1 cellular context compared by ENCODE assay signal in the genomic region with DNA sequence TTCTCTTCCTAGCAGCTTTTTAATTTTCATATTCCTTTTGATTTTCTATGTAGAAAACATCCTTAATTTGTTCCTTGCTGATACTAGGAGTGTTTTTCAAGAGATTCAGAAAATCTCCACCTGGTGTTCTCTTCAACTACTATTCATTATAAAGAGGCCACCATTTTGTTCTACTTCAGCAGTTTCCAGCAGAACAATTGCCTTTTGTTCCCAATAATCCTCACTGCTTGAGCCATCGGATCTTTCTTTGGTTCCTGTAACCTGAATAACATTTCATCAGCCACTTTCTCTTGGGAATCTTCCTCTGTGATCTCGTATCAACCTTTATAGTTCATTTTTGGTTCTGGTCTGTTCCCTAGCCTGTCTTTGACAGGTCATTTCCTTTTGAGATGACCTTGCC.
TF ChIP-seq lines count a peak whose summit lies in the region.

No MANE protein-coding gene starts in this region.

TF ChIP-seq in WTC11, 78 proteins besides CTCF, POLR2A, EP300 and RAD21 (continued from another document):
- TF ChIP-seq, protein P1, sequence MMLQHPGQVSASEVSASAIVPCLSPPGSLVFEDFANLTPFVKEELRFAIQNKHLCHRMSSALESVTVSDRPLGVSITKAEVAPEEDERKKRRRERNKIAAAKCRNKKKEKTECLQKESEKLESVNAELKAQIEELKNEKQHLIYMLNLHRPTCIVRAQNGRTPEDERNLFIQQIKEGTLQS (CRISPR knock-in tag; conservative IDR thresholded peaks at IDR 0.05) = no peak
- TF ChIP-seq, protein P2, sequence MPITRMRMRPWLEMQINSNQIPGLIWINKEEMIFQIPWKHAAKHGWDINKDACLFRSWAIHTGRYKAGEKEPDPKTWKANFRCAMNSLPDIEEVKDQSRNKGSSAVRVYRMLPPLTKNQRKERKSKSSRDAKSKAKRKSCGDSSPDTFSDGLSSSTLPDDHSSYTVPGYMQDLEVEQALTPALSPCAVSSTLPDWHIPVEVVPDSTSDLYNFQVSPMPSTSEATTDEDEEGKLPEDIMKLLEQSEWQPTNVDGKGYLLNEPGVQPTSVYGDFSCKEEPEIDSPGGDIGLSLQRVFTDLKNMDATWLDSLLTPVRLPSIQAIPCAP (CRISPR knock-in tag; IDR thresholded peaks at IDR 0.05) = no peak
- TF ChIP-seq, protein P3, sequence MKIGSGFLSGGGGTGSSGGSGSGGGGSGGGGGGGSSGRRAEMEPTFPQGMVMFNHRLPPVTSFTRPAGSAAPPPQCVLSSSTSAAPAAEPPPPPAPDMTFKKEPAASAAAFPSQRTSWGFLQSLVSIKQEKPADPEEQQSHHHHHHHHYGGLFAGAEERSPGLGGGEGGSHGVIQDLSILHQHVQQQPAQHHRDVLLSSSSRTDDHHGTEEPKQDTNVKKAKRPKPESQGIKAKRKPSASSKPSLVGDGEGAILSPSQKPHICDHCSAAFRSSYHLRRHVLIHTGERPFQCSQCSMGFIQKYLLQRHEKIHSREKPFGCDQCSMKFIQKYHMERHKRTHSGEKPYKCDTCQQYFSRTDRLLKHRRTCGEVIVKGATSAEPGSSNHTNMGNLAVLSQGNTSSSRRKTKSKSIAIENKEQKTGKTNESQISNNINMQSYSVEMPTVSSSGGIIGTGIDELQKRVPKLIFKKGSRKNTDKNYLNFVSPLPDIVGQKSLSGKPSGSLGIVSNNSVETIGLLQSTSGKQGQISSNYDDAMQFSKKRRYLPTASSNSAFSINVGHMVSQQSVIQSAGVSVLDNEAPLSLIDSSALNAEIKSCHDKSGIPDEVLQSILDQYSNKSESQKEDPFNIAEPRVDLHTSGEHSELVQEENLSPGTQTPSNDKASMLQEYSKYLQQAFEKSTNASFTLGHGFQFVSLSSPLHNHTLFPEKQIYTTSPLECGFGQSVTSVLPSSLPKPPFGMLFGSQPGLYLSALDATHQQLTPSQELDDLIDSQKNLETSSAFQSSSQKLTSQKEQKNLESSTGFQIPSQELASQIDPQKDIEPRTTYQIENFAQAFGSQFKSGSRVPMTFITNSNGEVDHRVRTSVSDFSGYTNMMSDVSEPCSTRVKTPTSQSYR (CRISPR knock-in tag; IDR thresholded peaks at IDR 0.05) = no peak
- TF ChIP-seq TEAD1 (CRISPR knock-in tag; IDR thresholded peaks at IDR 0.05) (no peak), JAZF1 (CRISPR knock-in tag; IDR thresholded peaks at IDR 0.05) (no peak), CBFB (CRISPR knock-in tag; IDR thresholded peaks at IDR 0.05; ENCODE audit: low read depth) (no peak), ZNF138 (CRISPR knock-in tag; conservative IDR thresholded peaks at IDR 0.05) (no peak), TCF7 (CRISPR knock-in tag; IDR thresholded peaks at IDR 0.05; ENCODE audit: low read depth) (no peak), GTF2I (CRISPR knock-in tag; conservative IDR thresholded peaks at IDR 0.05) (no peak)
- TF ChIP-seq, protein P4, sequence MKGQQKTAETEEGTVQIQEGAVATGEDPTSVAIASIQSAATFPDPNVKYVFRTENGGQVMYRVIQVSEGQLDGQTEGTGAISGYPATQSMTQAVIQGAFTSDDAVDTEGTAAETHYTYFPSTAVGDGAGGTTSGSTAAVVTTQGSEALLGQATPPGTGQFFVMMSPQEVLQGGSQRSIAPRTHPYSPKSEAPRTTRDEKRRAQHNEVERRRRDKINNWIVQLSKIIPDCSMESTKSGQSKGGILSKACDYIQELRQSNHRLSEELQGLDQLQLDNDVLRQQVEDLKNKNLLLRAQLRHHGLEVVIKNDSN (CRISPR knock-in tag; IDR thresholded peaks at IDR 0.05) = no peak
